Comparison of ENCODE assay signal across 16 cellular contexts in the genomic region with DNA sequence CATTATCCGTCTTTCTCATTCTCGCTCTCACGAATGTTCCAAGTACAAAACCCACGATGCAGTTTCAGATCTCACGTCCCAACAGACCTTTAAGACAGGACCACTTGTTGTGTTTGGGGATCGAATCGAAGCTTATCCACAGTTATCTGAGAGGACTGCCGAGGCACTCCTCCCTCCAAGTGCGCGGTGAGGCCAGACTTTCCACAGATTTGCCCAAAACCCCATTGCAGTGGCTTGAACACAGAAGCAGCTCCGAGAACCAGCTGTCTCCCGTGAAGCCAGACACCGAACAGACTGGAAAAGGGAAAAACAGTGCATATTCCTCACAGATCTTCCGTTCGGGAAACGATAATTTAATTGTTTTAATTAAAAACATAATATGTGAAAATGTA.
"Had no signal": no experiment of that assay in that cellular context is flagged by ENCODE, and none has a peak within 500 bp of the region (broad histone marks: within the 10 kb centered on the region; RNA-seq: fewer than 3 reads in every experiment).

No MANE protein-coding gene starts in this region.

- H3K4me3 ChIP-seq: right lobe of liver, testis had no signal

- H3K4me1 ChIP-seq: right lobe of liver had no signal

- H3K27ac Mint-ChIP-seq: activated B cell treated with CpG ODN at 0.5 μM for 24 hours; activated CD4-positive, alpha-beta T cell treated with anti-CD3 and anti-CD28 coated beads, Interleukin-2, amount 10 ng/mL, durations not matched to agents 7 days and 5 days; activated naive CD4-positive, alpha-beta T cell treated with anti-CD3 and anti-CD28 coated beads, Interleukin-2, amount 50 U/mL, for 72 hours; memory B cell; stimulated activated naive CD8-positive, alpha-beta T cell treated with anti-CD3 and anti-CD28 coated beads, Interleukin-15, amount 100 ng/mL, for 72 hours; T-helper 17 cell had no signal

- H3K9me3 ChIP-seq: right lobe of liver, testis had no signal

- H3K27me3 Mint-ChIP-seq: brain; memory B cell; stimulated activated naive CD8-positive, alpha-beta T cell treated with anti-CD3 and anti-CD28 coated beads, Interleukin-15, amount 100 ng/mL, for 72 hours; T-helper 17 cell had no signal

- H3K27ac ChIP-seq: right lobe of liver, testis had no signal

- ATAC-seq: activated naive CD4-positive, alpha-beta T cell treated with anti-CD3 and anti-CD28 coated beads, Interleukin-2, amount 50 U/mL, for 72 hours; left lobe of liver; stimulated activated naive CD8-positive, alpha-beta T cell treated with anti-CD3 and anti-CD28 coated beads, Interleukin-15, amount 100 ng/mL, for 72 hours; T-helper 17 cell had no signal

- H3K36me3 ChIP-seq: right lobe of liver had no signal

- H3K9me3 Mint-ChIP-seq: activated B cell treated with CpG ODN at 0.5 μM for 24 hours; activated CD4-positive, alpha-beta T cell treated with anti-CD3 and anti-CD28 coated beads, Interleukin-2, amount 10 ng/mL, durations not matched to agents 7 days and 5 days; activated naive CD4-positive, alpha-beta T cell treated with anti-CD3 and anti-CD28 coated beads, Interleukin-2, amount 50 U/mL, for 72 hours; stimulated activated naive CD8-positive, alpha-beta T cell treated with anti-CD3 and anti-CD28 coated beads, Interleukin-15, amount 100 ng/mL, for 72 hours had no signal

- DNase-seq: activated B cell treated with CpG ODN at 0.5 μM for 24 hours; activated CD4-positive, alpha-beta T cell treated with anti-CD3 and anti-CD28 coated beads, Interleukin-2, amount 10 ng/mL, durations not matched to agents 7 days and 5 days; activated effector memory CD4-positive, alpha-beta T cell treated with anti-CD3 and anti-CD28 coated beads, Interleukin-2, amount 50 U/mL, for 16 hours; activated T-cell treated with anti-CD3 and anti-CD28 coated beads, Interleukin-2, amount 50 U/mL, for 1 hour; amygdala; dermis blood vessel endothelial cell; SHP77 treated with DMSO at 0.1 percent for 48 hours; stimulated activated CD4-positive, alpha-beta T cell treated with anti-CD3 and anti-CD28 coated beads, Interleukin-4, amount 100 ng/mL, for 4 hours; T-helper 17 cell; testis had no signal

- H3K4me3 Mint-ChIP-seq: activated B cell treated with CpG ODN at 0.5 μM for 24 hours; activated CD4-positive, alpha-beta T cell treated with anti-CD3 and anti-CD28 coated beads, Interleukin-2, amount 10 ng/mL, durations not matched to agents 7 days and 5 days; brain; memory B cell; stimulated activated naive CD8-positive, alpha-beta T cell treated with anti-CD3 and anti-CD28 coated beads, Interleukin-15, amount 100 ng/mL, for 72 hours; T-helper 17 cell had no signal

- H3K36me3 Mint-ChIP-seq: activated naive CD4-positive, alpha-beta T cell treated with anti-CD3 and anti-CD28 coated beads, Interleukin-2, amount 50 U/mL, for 72 hours; brain; memory B cell had no signal

- H3K4me1 Mint-ChIP-seq: activated B cell treated with CpG ODN at 0.5 μM for 24 hours; activated CD4-positive, alpha-beta T cell treated with anti-CD3 and anti-CD28 coated beads, Interleukin-2, amount 10 ng/mL, durations not matched to agents 7 days and 5 days; memory B cell; T-helper 17 cell had no signal

- H3K27me3 ChIP-seq: right lobe of liver, testis had no signal
